In the genomic region with DNA sequence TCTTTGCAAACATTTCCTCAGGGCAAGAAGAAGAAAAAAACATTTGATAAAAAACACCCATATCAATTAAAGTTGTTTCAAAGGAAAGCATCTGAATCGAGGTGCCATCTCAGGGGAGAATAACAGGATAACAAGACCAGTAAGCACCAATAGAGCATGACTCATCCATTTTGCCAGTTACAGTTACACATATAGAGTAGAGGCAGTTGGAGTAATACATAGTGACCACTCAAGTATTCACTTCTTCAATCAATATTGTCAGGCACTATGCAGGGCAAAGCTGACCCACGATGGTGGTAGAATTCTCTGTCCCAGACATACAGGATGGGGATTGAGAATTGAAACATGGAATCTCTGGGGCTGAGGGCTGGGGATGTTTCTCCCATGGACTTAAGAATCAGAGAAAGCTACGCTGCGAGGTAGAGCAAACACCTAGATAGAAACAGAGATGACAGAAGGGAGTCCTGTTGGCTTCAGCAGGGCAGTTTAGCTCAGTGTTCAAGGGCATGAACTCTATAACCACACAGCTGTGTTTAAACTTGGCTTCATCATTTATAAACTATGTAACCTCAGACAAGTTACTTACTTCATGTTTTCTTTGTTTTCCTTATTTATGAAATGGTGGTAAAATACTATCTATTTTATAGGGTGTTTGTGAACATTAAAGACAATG, we compare ENCODE assay signal across 20 cellular contexts.
DNase-seq lines count a peak whose midpoint lies in the region; ATAC-seq, FAIRE-seq and TF ChIP-seq lines count a peak whose summit lies in the region.
"Had no signal": no experiment of that assay in that cellular context is flagged by ENCODE, and none has a peak within 500 bp of the region (broad histone marks: within the 10 kb centered on the region; RNA-seq: fewer than 3 reads in every experiment).

No MANE protein-coding gene starts in this region.

- TF ChIP-seq CTCF in OCI-LY3 (IDR thresholded peaks at IDR 0.05; ENCODE audit: low read depth, low read length): no peak
- no peak for TF ChIP-seq CTCF in mammary epithelial cell (conservative IDR thresholded peaks at IDR 0.05 in 1 of 2, IDR thresholded peaks at IDR 0.05 in 1 of 2; ENCODE audit: extremely low read depth in 1 of 2, insufficient read depth in 1 of 2, low read depth in 1 of 2, low read length in 2 of 2)
- TF ChIP-seq CTCF in HepG2 (CRISPR knock-in tag; IDR thresholded peaks at IDR 0.05): no peak

- H3K36me3 ChIP-seq in OCI-LY3 (replicated peaks; ENCODE audit: low read depth, low read length) (no peaks in the 10 kb centered on the region), mammary epithelial cell (ENCODE audit: insufficient read depth, low read length) (no peaks in the 10 kb centered on the region), HepG2 (replicated peaks in 1 of 2; ENCODE audit: control insufficient read depth in 1 of 2, insufficient read depth in 2 of 2, low read length in 2 of 2) (no peaks in the 10 kb centered on the region)
- H3K36me3 ChIP-seq: BE2C, heart right ventricle, tibial nerve had no signal

- no peak for TF ChIP-seq RAD21 in HepG2 (CRISPR knock-in tag; IDR thresholded peaks at IDR 0.05)

- H3K9ac ChIP-seq in OCI-LY3 (ENCODE audit: low read length) (no peak overlapping the region), mammary epithelial cell (ENCODE audit: insufficient read depth, low read length) (no peak overlapping the region), HepG2 (ENCODE audit: insufficient read depth, low read depth, low read length) (no peak overlapping the region)

- H3K79me2 ChIP-seq in OCI-LY3 (ENCODE audit: low read length) (no peaks in the 10 kb centered on the region), mammary epithelial cell (ENCODE audit: insufficient read depth, low read length) (no peaks in the 10 kb centered on the region), HepG2 (ENCODE audit: insufficient read depth, low read length) (no peaks in the 10 kb centered on the region)

- H3K4me2 ChIP-seq in OCI-LY3 (ENCODE audit: low read length) (peak overlapping the region; percentile 33), mammary epithelial cell (ENCODE audit: insufficient read depth, low read depth, low read length) (no peak overlapping the region), HepG2 (ENCODE audit: low read depth, low read length) (peak overlapping the region; percentile 47; the same call in 1 of the 2 replicates)

- dilution Hi-C loops in mammary epithelial cell (cut with HindIII; ENCODE audit: low sequenced_read_pairs): no loop called here

- H3K9me3 ChIP-seq in OCI-LY3 (ENCODE audit: insufficient read depth, low read length) (peaks cover 3% of the 10 kb centered on the region; the same call in 1 of the 2 replicates), mammary epithelial cell (replicated peaks; ENCODE audit: insufficient read depth, low read length) (no peaks in the 10 kb centered on the region), HepG2 (ENCODE audit: low read length) (no peaks in the 10 kb centered on the region)
- H3K9me3 ChIP-seq: BE2C had no signal

- H3K27ac ChIP-seq in OCI-LY3 (ENCODE audit: low read length) (no peak overlapping the region), mammary epithelial cell (ENCODE audit: insufficient read depth, low read depth, low read length) (no peak overlapping the region), HepG2 (ENCODE audit: extremely low read length, insufficient read depth, low read length) (peak overlapping the region; percentile 42)
- H3K27ac ChIP-seq: epithelial cell of prostate, heart right ventricle, tibial nerve had no signal

- POLR2A ChIA-PET in HepG2 (lab: Yijun Ruan, JAX): no interaction called here

- no peak for FAIRE-seq in HepG2 (lab: Jason Lieb, UNC)

- TF ChIP-seq EP300 in HepG2 (IDR thresholded peaks at IDR 0.05; ENCODE audit: low read depth in 2 of 2, low read length in 2 of 2) (0 out of 4 replicates have a peak, but pooled peaks of 1 of the 2 experiments have one; percentile 6), HepG2 (CRISPR knock-in tag; IDR thresholded peaks at IDR 0.05; ENCODE audit: borderline replicate concordance) (no peak)

- in situ Hi-C loops in mammary epithelial cell (cut with MboI; ENCODE audit: low sequenced_read_pairs in 2 of 2) (no loop called here), HepG2 (cut with HindIII; ENCODE audit: extremely low pct_ligation_motif_present, low pct_unique_long_range_greater_than_20kb) (no loop called here)

- BruUV-seq in mammary epithelial cell (replicated peaks; lab: Mats Ljungman, UMichigan): no TSS peak
- no TSS peak for BruUV-seq in HepG2 (replicated peaks; lab: Mats Ljungman, UMichigan)

- H3K27me3 ChIP-seq in OCI-LY3 (ENCODE audit: low read depth, low read length) (no peaks in the 10 kb centered on the region), mammary epithelial cell (ENCODE audit: insufficient read depth, low read length) (no peaks in the 10 kb centered on the region), HepG2 (ENCODE audit: control insufficient read depth in 1 of 2, insufficient read depth in 2 of 2, low read length in 2 of 2) (no peaks in the 10 kb centered on the region)
- H3K27me3 ChIP-seq: BE2C, heart right ventricle, tibial nerve had no signal

- H3K4me1 ChIP-seq in OCI-LY3 (ENCODE audit: low read length): peaks cover 13% of the 10 kb centered on the region
- H3K4me1 ChIP-seq in mammary epithelial cell (ENCODE audit: insufficient read depth, low read length): no peaks in the 10 kb centered on the region
- H3K4me1 ChIP-seq in HepG2 (ENCODE audit: insufficient read depth, low read length): peaks cover 11% of the 10 kb centered on the region; the same call in 1 of the 2 replicates
- H3K4me1 ChIP-seq: BE2C, heart right ventricle, tibial nerve had no signal

- WGBS in mammary epithelial cell (ENCODE audit: low coverage, missing lambda C conversion rate): 91% methylated on average over 4 of the region's 4 CpGs
- WGBS in HepG2 (ENCODE audit: low lambda C conversion rate): 7% methylated on average over 4 of the region's 4 CpGs

- no peak overlapping the region for H3K4me3 ChIP-seq in OCI-LY3 (ENCODE audit: low read length)
- no peak overlapping the region for H3K4me3 ChIP-seq in mammary epithelial cell (replicated peaks in 1 of 3; ENCODE audit: insufficient read depth in 1 of 3, low read depth in 2 of 3, low read length in 3 of 3)
- H3K4me3 ChIP-seq in HepG2 (replicated peaks in 1 of 3; ENCODE audit: insufficient read depth in 1 of 3, low read depth in 2 of 3, low read length in 3 of 3): no peak overlapping the region
- H3K4me3 ChIP-seq: heart right ventricle, tibial nerve had no signal

- TF ChIP-seq POLR2A in HepG2 (IDR thresholded peaks at IDR 0.05; ENCODE audit: insufficient read depth in 1 of 2, low read depth in 2 of 2, low read length in 2 of 2): no peak

- peak; percentile 27 for DNase-seq in GM03348 (ENCODE audit: low spot score)
- peak; percentile 9 for DNase-seq in mammary epithelial cell
- DNase-seq in HepG2 (ENCODE audit: low spot score): no peak
- no peak for DNase-seq in DMS 273 (lab: John Stamatoyannopoulos, UW; ENCODE audit: unreplicated experiment)
- DNase-seq in globus pallidus (ENCODE audit: low spot score): no peak
- DNase-seq in HK-2 (ENCODE audit: unreplicated experiment): no peak
- no peak for DNase-seq in C1 segment of cervical spinal cord (lab: John Stamatoyannopoulos, UW)
- DNase-seq: activated CD4-positive, CD25-positive, alpha-beta regulatory T cell treated with anti-CD3 and anti-CD28 coated beads, Interleukin-2, amount 50 U/mL, for 72 hours; activated gamma-delta T cell; aorta; BE2C; heart right ventricle; NCI-H1694 treated with DMSO at 0.1 percent for 48 hours; NCI-H446; nephron progenitor cell; SIG-M5 had no signal

- H2AFZ ChIP-seq in OCI-LY3 (ENCODE audit: low read depth, low read length) (peak overlapping the region; percentile 42; the same call in 1 of the 2 replicates), mammary epithelial cell (ENCODE audit: low read depth, low read length) (no peak overlapping the region), HepG2 (ENCODE audit: low read length) (no peak overlapping the region)

- ATAC-seq in HepG2: peak; percentile 85
- ATAC-seq: heart right ventricle; stimulated activated memory B cell treated with anti-CD40 and anti-IgM and Interleukin-4, amounts not matched to agents 10 μg/mL and 1 μg/mL and 100 μg/mL, for 72 hours had no signal

- H4K20me1 ChIP-seq in OCI-LY3 (ENCODE audit: insufficient read depth, low read length): no peaks in the 10 kb centered on the region
- H4K20me1 ChIP-seq in mammary epithelial cell (ENCODE audit: insufficient read depth, low read length): no peaks in the 10 kb centered on the region
- H4K20me1 ChIP-seq in HepG2 (ENCODE audit: insufficient read depth, low read length): no peaks in the 10 kb centered on the region

- CTCF ChIA-PET in mammary epithelial cell (lab: Charles Lee; ENCODE audit: low non-redundant PET): no interaction called here
- CTCF ChIA-PET in HepG2 (lab: Yijun Ruan, JAX; ENCODE audit: low intra/inter-chr PET ratio, low total read pairs): no interaction called here

- intact Hi-C loops in mammary epithelial cell (cut with micrococcal nuclease) (no loop called here), HepG2 (cut with micrococcal nuclease; ENCODE audit: unreplicated experiment) (no loop called here)

TF ChIP-seq in HepG2, 621 proteins besides CTCF, POLR2A, EP300 and RAD21 (continues in another document):
- TF ChIP-seq, protein P1, sequence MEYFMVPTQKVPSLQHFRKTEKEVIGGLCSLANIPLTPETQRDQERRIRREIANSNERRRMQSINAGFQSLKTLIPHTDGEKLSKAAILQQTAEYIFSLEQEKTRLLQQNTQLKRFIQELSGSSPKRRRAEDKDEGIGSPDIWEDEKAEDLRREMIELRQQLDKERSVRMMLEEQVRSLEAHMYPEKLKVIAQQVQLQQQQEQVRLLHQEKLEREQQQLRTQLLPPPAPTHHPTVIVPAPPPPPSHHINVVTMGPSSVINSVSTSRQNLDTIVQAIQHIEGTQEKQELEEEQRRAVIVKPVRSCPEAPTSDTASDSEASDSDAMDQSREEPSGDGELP (IDR thresholded peaks at IDR 0.05; ENCODE audit: borderline replicate concordance, low read depth): peak; percentile 59; the same call in 1 of the 2 replicates
- peak; percentile 84 for TF ChIP-seq ZNF12 (CRISPR knock-in tag; IDR thresholded peaks at IDR 0.05)
- TF ChIP-seq SAP130 (CRISPR knock-in tag; IDR thresholded peaks at IDR 0.05; ENCODE audit: low read depth): 0 out of 2 replicates have a peak, but pooled peaks have one; percentile 8
- 0 out of 2 replicates have a peak, but pooled peaks have one; percentile 16 for TF ChIP-seq BCL6 (CRISPR knock-in tag; IDR thresholded peaks at IDR 0.05)
- peak; percentile 54 for TF ChIP-seq FOSL2 (CRISPR knock-in tag; IDR thresholded peaks at IDR 0.05)
- TF ChIP-seq KMT2A (CRISPR knock-in tag; IDR thresholded peaks at IDR 0.05): no peak

Comparison
In these comparisons a context has a peak if more than half of its experiments do, and no peak if none do; other contexts are left out.
1. DNase-seq: peak in GM03348 (single experiment) and mammary epithelial cell (single experiment); none in HepG2 (single experiment), DMS 273 (single experiment), globus pallidus (single experiment), HK-2 (single experiment) and C1 segment of cervical spinal cord (0 of 14).